1 cellular context compared by ENCODE assay signal in genomic region chr17:82325286-82326180, GRCh38.
TF ChIP-seq lines count a peak whose summit lies in the region.

No MANE protein-coding gene starts in this region.

TF ChIP-seq in HepG2, 621 proteins besides CTCF, POLR2A, EP300 and RAD21 (continues in another document):
- TF ChIP-seq STAG1 (CRISPR knock-in tag; IDR thresholded peaks at IDR 0.05) (peak; percentile 11; the same call in 1 of the 2 replicates), SP4 (CRISPR knock-in tag; IDR thresholded peaks at IDR 0.05) (peak; percentile 79), DR1 (CRISPR knock-in tag; IDR thresholded peaks at IDR 0.05) (peak; percentile 29; the same call in 1 of the 2 replicates), HNRNPL (IDR thresholded peaks at IDR 0.05; ENCODE audit: low read depth, low read length) (peak; percentile 99), ZNF430 (CRISPR knock-in tag; IDR thresholded peaks at IDR 0.05) (peak; percentile 81; the same call in 1 of the 2 replicates), ARID5B (CRISPR knock-in tag; IDR thresholded peaks at IDR 0.05) (peak; percentile 73), MIER3 (CRISPR knock-in tag; IDR thresholded peaks at IDR 0.05; ENCODE audit: borderline replicate concordance) (peak; percentile 32; the same call in 1 of the 2 replicates), ZNF839 (CRISPR knock-in tag; IDR thresholded peaks at IDR 0.05; ENCODE audit: borderline replicate concordance) (0 out of 2 replicates have a peak, but pooled peaks have one; percentile 15), KDM3A (CRISPR knock-in tag; IDR thresholded peaks at IDR 0.05; ENCODE audit: low read depth) (peak; percentile 20; the same call in 1 of the 2 replicates), CBX5 (CRISPR knock-in tag; IDR thresholded peaks at IDR 0.05; ENCODE audit: borderline replicate concordance) (no peak), XRCC5 (optimal IDR thresholded peaks at IDR 0.05; ENCODE audit: low read length) (peak; percentile 31), ZSCAN5A (CRISPR knock-in tag; IDR thresholded peaks at IDR 0.05; ENCODE audit: borderline replicate concordance) (0 out of 2 replicates have a peak, but pooled peaks have one; percentile 65), ZEB1 (IDR thresholded peaks at IDR 0.05; ENCODE audit: insufficient replicate concordance, low read depth) (no peak), HES4 (CRISPR knock-in tag; IDR thresholded peaks at IDR 0.05; ENCODE audit: borderline replicate concordance) (peak; percentile 57; the same call in 1 of the 2 replicates), ZNF326 (CRISPR knock-in tag; IDR thresholded peaks at IDR 0.05; ENCODE audit: borderline replicate concordance) (no peak), NFATC3 (CRISPR knock-in tag; IDR thresholded peaks at IDR 0.05) (peak; percentile 38; the same call in 1 of the 2 replicates), MYC (CRISPR knock-in tag; IDR thresholded peaks at IDR 0.05; ENCODE audit: borderline replicate concordance) (peak; percentile 81), ZBTB4 (CRISPR knock-in tag; IDR thresholded peaks at IDR 0.05; ENCODE audit: borderline replicate concordance) (peak; percentile 97), ZNF776 (CRISPR knock-in tag; IDR thresholded peaks at IDR 0.05) (peak; percentile 70; the same call in 1 of the 2 replicates), SALL2 (CRISPR knock-in tag; IDR thresholded peaks at IDR 0.05) (peak; percentile 39; the same call in 1 of the 2 replicates), ATF6 (CRISPR knock-in tag; conservative IDR thresholded peaks at IDR 0.05) (no peak), SRY (CRISPR knock-in tag; IDR thresholded peaks at IDR 0.05) (0 out of 2 replicates have a peak, but pooled peaks have one; percentile 22), ATRX (CRISPR knock-in tag; IDR thresholded peaks at IDR 0.05; ENCODE audit: borderline replicate concordance) (no peak), SPEN (CRISPR knock-in tag; IDR thresholded peaks at IDR 0.05; ENCODE audit: low read depth) (peak; percentile 64; the same call in 1 of the 2 replicates), ZNF687 (CRISPR knock-in tag; IDR thresholded peaks at IDR 0.05) (peak; percentile 99), ZNF569 (CRISPR knock-in tag; IDR thresholded peaks at IDR 0.05; ENCODE audit: borderline replicate concordance) (no peak), ZNF274 (CRISPR knock-in tag; IDR thresholded peaks at IDR 0.05) (peak; percentile 80; the same call in 1 of the 2 replicates), MEIS2 (CRISPR knock-in tag; IDR thresholded peaks at IDR 0.05) (peak; percentile 75; the same call in 1 of the 2 replicates), ZNF597 (CRISPR knock-in tag; IDR thresholded peaks at IDR 0.05) (no peak), YEATS4 (CRISPR knock-in tag; IDR thresholded peaks at IDR 0.05; ENCODE audit: borderline replicate concordance) (peak; percentile 53; the same call in 1 of the 2 replicates), ZGPAT (CRISPR knock-in tag; IDR thresholded peaks at IDR 0.05) (peak; percentile 69), ZNF34 (CRISPR knock-in tag; IDR thresholded peaks at IDR 0.05; ENCODE audit: borderline replicate concordance) (peak; percentile 72; the same call in 1 of the 2 replicates), ZFP36L2 (CRISPR knock-in tag; IDR thresholded peaks at IDR 0.05) (no peak), ZNF567 (CRISPR knock-in tag; IDR thresholded peaks at IDR 0.05; ENCODE audit: borderline replicate concordance) (0 out of 2 replicates have a peak, but pooled peaks have one; percentile 27), SYNCRIP (IDR thresholded peaks at IDR 0.05; ENCODE audit: insufficient read depth, low read depth, low read length) (no peak), ZNF570 (CRISPR knock-in tag; IDR thresholded peaks at IDR 0.05; ENCODE audit: borderline replicate concordance) (0 out of 2 replicates have a peak, but pooled peaks have one; percentile 49), ZNF746 (CRISPR knock-in tag; IDR thresholded peaks at IDR 0.05) (no peak; the same call in none of the 2 replicates)
